In the genomic region with DNA sequence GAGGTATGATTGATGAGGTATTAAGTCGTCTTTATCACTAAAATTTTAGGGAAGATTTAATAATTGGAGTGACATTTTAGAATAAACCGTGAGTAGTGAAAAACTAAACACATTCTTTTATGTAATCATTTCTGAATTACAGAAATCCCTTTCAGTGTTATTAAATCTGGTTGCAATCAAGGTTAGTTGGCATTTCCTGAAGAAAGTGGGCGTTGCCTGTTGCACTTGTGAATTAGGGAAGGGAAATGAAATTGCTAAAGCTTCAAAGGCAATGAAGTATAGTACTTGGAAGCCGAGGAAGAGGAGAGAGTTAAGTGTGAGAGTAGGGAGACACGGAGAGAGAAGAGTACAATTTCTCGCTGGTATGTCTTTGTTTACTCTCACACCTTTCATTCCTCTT, we compare ENCODE assay signal across 26 cellular contexts.
"Had no signal": no experiment of that assay in that cellular context is flagged by ENCODE, and none has a peak within 500 bp of the region (broad histone marks: within the 10 kb centered on the region; RNA-seq: fewer than 3 reads in every experiment).

No MANE protein-coding gene starts in this region.

- H3K27me3 ChIP-seq: ascending aorta, MG63, Peyer's patch, SJSA1 had no signal

- H3K4me1 ChIP-seq: ascending aorta, Peyer's patch, SJSA1 had no signal

- H3K4me3 ChIP-seq: ascending aorta, MG63, Peyer's patch, SJSA1 had no signal

- H3K9me3 ChIP-seq: ascending aorta, MG63, Peyer's patch, SJSA1 had no signal

- DNase-seq: activated B cell treated with CpG ODN at 0.5 μM for 24 hours; activated CD4-positive, alpha-beta T cell treated with anti-CD3 and anti-CD28 coated beads for 1 hour; activated CD4-positive, alpha-beta T cell treated with anti-CD3 and anti-CD28 coated beads, Interleukin-2, amount 10 ng/mL, durations not matched to agents 24 days and 14 days; activated CD4-positive, alpha-beta T cell treated with anti-CD3 and anti-CD28 coated beads, Interleukin-2, amount 50 U/mL, for 48 hours; activated CD8-positive, alpha-beta memory T cell treated with anti-CD3 and anti-CD28 coated beads, Interleukin-2, amount 10 ng/mL, durations not matched to agents 7 days and 5 days; activated effector memory CD4-positive, alpha-beta T cell treated with Interleukin-2 at 50 U/mL for 16 hours; activated naive CD4-positive, alpha-beta T cell; activated T-cell treated with anti-CD3 and anti-CD28 coated beads, Interleukin-2, amount 50 U/mL, for 24 hours; amniotic stem cell; MG63; NCI-H1092; NCI-H1417 treated with DMSO at 0.1 percent for 48 hours; NCI-H1694 treated with DMSO at 0.1 percent for 48 hours; NCI-H2029 treated with DMSO at 0.1 percent for 48 hours; NCI-H446 treated with DMSO at 0.1 percent for 48 hours; NCI-H524 treated with DMSO at 0.1 percent for 48 hours; NCI-H82; NK-92 treated with Interleukin-12 subunit alpha and Interleukin-12 subunit beta, amount 100 ng/mL, for 24 hours; OCI-M1; Peyer's patch; SHP77; T-helper 17 cell; T-helper 9 cell had no signal

- ATAC-seq: activated CD8-positive, alpha-beta memory T cell treated with anti-CD3 and anti-CD28 coated beads, Interleukin-2, amount 10 ng/mL, durations not matched to agents 7 days and 5 days; T-helper 17 cell had no signal

- H3K27ac ChIP-seq: ascending aorta, Peyer's patch, RWPE1, SJSA1 had no signal

- H3K36me3 ChIP-seq: ascending aorta, MG63, Peyer's patch, SJSA1 had no signal
